ENCODE assay signal across 8 cellular contexts in genomic region chr12:11765817-11766794, GRCh38.
DNase-seq lines count a peak whose midpoint lies in the region; ATAC-seq and TF ChIP-seq lines count a peak whose summit lies in the region.

No MANE protein-coding gene starts in this region.

- H3F3A ChIP-seq in OCI-LY1 (ENCODE audit: insufficient read depth, low read length): 0 out of 2 replicates have a peak, but pooled peaks cover 3% of the 10 kb centered on the region

- H3K4me2 ChIP-seq in OCI-LY1 (ENCODE audit: low read length): peak overlapping the region; percentile 69

- H3K4me1 Mint-ChIP-seq in activated naive CD8-positive, alpha-beta T cell treated with anti-CD3 and anti-CD28 coated beads, Interleukin-2, amount 10 ng/mL, durations not matched to agents 7 days and 5 days: peaks cover 43% of the 10 kb centered on the region
- peaks cover 40 to 74% of the 10 kb centered on the region in 2 donors for H3K4me1 Mint-ChIP-seq in immature natural killer cell

- in situ Hi-C loops in ACHN (cut with HindIII; ENCODE audit: low pct_ligation_motif_present, low pct_unique_long_range_greater_than_20kb, low sequenced_read_pairs): no loop called here

- POLR2A ChIA-PET in activated naive CD8-positive, alpha-beta T cell treated with anti-CD3 and anti-CD28 coated beads, Interleukin-2, amount 10 ng/mL, durations not matched to agents 7 days and 5 days (lab: Charles Lee): interaction anchor here (0.9 to 1.2 kb wide), 2 partner anchors 8 to 117 kb away, joined by 3 to 4 read pairs; partner anchors contain the start of gene ETV6

- H3K9me3 ChIP-seq in OCI-LY1 (ENCODE audit: low read length): no peaks in the 10 kb centered on the region

- H3K79me2 ChIP-seq in OCI-LY1 (ENCODE audit: insufficient read depth, low read length): no peaks in the 10 kb centered on the region

- H3K36me3 ChIP-seq in OCI-LY1 (ENCODE audit: insufficient read depth, low read length): no peaks in the 10 kb centered on the region

- peak overlapping the region; percentile 71 for H3K9ac ChIP-seq in OCI-LY1 (ENCODE audit: low read length)

- peak overlapping the region; percentile 76 for H3K4me3 Mint-ChIP-seq in activated naive CD8-positive, alpha-beta T cell treated with anti-CD3 and anti-CD28 coated beads, Interleukin-2, amount 10 ng/mL, durations not matched to agents 7 days and 5 days
- H3K4me3 Mint-ChIP-seq in immature natural killer cell: peak overlapping the region; percentile 1 to 48 (median 30)

- H2AFZ ChIP-seq in OCI-LY1 (ENCODE audit: low read length): no peak overlapping the region

- no peaks in the 10 kb centered on the region for H3K27me3 ChIP-seq in OCI-LY1 (ENCODE audit: insufficient read depth, low read length)

- H3K9me3 Mint-ChIP-seq in activated naive CD8-positive, alpha-beta T cell treated with anti-CD3 and anti-CD28 coated beads, Interleukin-2, amount 10 ng/mL, durations not matched to agents 7 days and 5 days: no peaks in the 10 kb centered on the region
- H3K9me3 Mint-ChIP-seq in immature natural killer cell: no peaks in the 10 kb centered on the region

- peak overlapping the region; percentile 36 for H3K4me3 ChIP-seq in OCI-LY1 (ENCODE audit: low read depth, low read length, poor library complexity, severe bottlenecking)

- H3K27me3 Mint-ChIP-seq in activated naive CD8-positive, alpha-beta T cell treated with anti-CD3 and anti-CD28 coated beads, Interleukin-2, amount 10 ng/mL, durations not matched to agents 7 days and 5 days: no peaks in the 10 kb centered on the region
- peaks cover 0 to 4% (median 1%) of the 10 kb centered on the region in 3 donors for H3K27me3 Mint-ChIP-seq in immature natural killer cell (ENCODE audit: low read depth in 3 of 3)

- H4K20me1 ChIP-seq in OCI-LY1 (ENCODE audit: insufficient read depth, low read length): no peaks in the 10 kb centered on the region

- ATAC-seq in HG02610 (IDR thresholded peaks at IDR 0.05; ENCODE audit: unreplicated experiment): peak; percentile 68
- ATAC-seq in activated naive CD8-positive, alpha-beta T cell treated with anti-CD3 and anti-CD28 coated beads, Interleukin-2, amount 10 ng/mL, durations not matched to agents 7 days and 5 days (ENCODE audit: low read depth): peak; percentile 79

- peak overlapping the region; percentile 87 for H3K27ac Mint-ChIP-seq in activated naive CD8-positive, alpha-beta T cell treated with anti-CD3 and anti-CD28 coated beads, Interleukin-2, amount 10 ng/mL, durations not matched to agents 7 days and 5 days
- H3K27ac Mint-ChIP-seq in immature natural killer cell: peak overlapping the region in 5 of 6 donors; percentile 3 to 51 (median 13)

- H3K9me2 ChIP-seq in OCI-LY1 (ENCODE audit: low read depth, low read length): no peaks in the 10 kb centered on the region

- TF ChIP-seq CTCF in GM10266 (IDR thresholded peaks at IDR 0.05; ENCODE audit: control insufficient read depth, insufficient read depth, low read depth, missing control alignments) (no peak), OCI-LY1 (IDR thresholded peaks at IDR 0.05; ENCODE audit: low read length) (no peak)

- H3K4me1 ChIP-seq in OCI-LY1 (ENCODE audit: insufficient read depth, low read length, severe bottlenecking): peaks cover 94% of the 10 kb centered on the region

- peak overlapping the region; percentile 99 for H3K27ac ChIP-seq in OCI-LY1 (ENCODE audit: low read depth, low read length, poor library complexity, severe bottlenecking)

- peaks cover 21% of the 10 kb centered on the region for H3K36me3 Mint-ChIP-seq in activated naive CD8-positive, alpha-beta T cell treated with anti-CD3 and anti-CD28 coated beads, Interleukin-2, amount 10 ng/mL, durations not matched to agents 7 days and 5 days
- peaks cover 0 to 2% (median 0%) of the 10 kb centered on the region in 3 donors for H3K36me3 Mint-ChIP-seq in immature natural killer cell

- DNase-seq in GM10266 (ENCODE audit: extremely low spot score): peak; percentile 50
- DNase-seq in activated naive CD8-positive, alpha-beta T cell treated with anti-CD3 and anti-CD28 coated beads, Interleukin-2, amount 10 ng/mL, durations not matched to agents 7 days and 5 days: peak; percentile 43
- DNase-seq in immature natural killer cell: no peak
- DNase-seq in stimulated activated CD4-positive, alpha-beta T cell treated with anti-CD3 and anti-CD28 coated beads, Interleukin-2, amount 100 ng/mL, for 4 hours (ENCODE audit: low read depth): peak; percentile 33
- no peak for DNase-seq in ACHN
- no peak for DNase-seq in NCI-H2107 (lab: John Stamatoyannopoulos, UW)

Comparison
In these comparisons a context has a peak if more than half of its experiments do, and no peak if none do; other contexts are left out.
1. DNase-seq: peak in GM10266 (single experiment), activated naive CD8-positive, alpha-beta T cell treated with anti-CD3 and anti-CD28 coated beads, Interleukin-2, amount 10 ng/mL, durations not matched to agents 7 days and 5 days (single experiment) and stimulated activated CD4-positive, alpha-beta T cell treated with anti-CD3 and anti-CD28 coated beads, Interleukin-2, amount 100 ng/mL, for 4 hours (single experiment); none in immature natural killer cell (0 of 3), ACHN (single experiment) and NCI-H2107 (single experiment).